In the genomic region with DNA sequence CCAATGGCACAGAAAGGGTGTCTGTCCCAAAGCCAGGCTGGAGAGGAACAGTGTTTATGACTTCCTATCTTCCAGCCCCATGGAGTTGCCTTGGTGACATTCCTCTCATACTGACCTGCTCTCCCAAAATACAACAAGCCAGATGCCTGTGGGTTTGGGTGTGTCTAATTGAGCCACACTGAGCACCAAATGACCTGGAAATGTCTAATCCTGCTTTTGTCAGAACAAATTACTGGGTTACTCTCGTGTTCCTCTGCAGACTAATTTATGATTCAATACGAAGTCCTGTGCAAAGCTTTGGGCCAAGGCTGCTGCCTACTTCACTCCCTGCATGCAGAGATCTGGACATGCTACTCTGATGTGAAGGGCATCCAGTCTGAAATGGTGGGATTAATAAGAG, we compare ENCODE assay signal across 12 cellular contexts.
DNase-seq lines count a peak whose midpoint lies in the region; ATAC-seq and TF ChIP-seq lines count a peak whose summit lies in the region.
"Had no signal": no experiment of that assay in that cellular context is flagged by ENCODE, and none has a peak within 500 bp of the region (broad histone marks: within the 10 kb centered on the region; RNA-seq: fewer than 3 reads in every experiment).

No MANE protein-coding gene starts in this region.

- H3K4me1 ChIP-seq in GM23338 (ENCODE audit: insufficient read depth) (no peaks in the 10 kb centered on the region), left ventricle myocardium inferior (peaks cover 36% of the 10 kb centered on the region)
- H3K4me1 ChIP-seq: adrenal gland had no signal

- H3K4me3 ChIP-seq in GM23338 = no peak overlapping the region
- H3K4me3 ChIP-seq in left ventricle myocardium inferior = no peak overlapping the region
- H3K4me3 ChIP-seq: adrenal gland, GM12878 had no signal

- peaks cover 11% of the 10 kb centered on the region for H3K9me3 Mint-ChIP-seq in GM23338
- peaks cover 3% of the 10 kb centered on the region for H3K9me3 Mint-ChIP-seq in stimulated activated effector memory CD8-positive, alpha-beta T cell treated with anti-CD3 and anti-CD28 coated beads, Interleukin-12 subunit alpha, Interleukin-12 subunit beta, amount 100 ng/mL, for 72 hours

- H3K9me3 ChIP-seq in left ventricle myocardium inferior (replicated peaks) = peaks cover 4% of the 10 kb centered on the region
- H3K9me3 ChIP-seq: adrenal gland had no signal

- H3K4me3 Mint-ChIP-seq in GM23338 = no peak overlapping the region
- no peak overlapping the region for H3K4me3 Mint-ChIP-seq in stimulated activated effector memory CD8-positive, alpha-beta T cell treated with anti-CD3 and anti-CD28 coated beads, Interleukin-12 subunit alpha, Interleukin-12 subunit beta, amount 100 ng/mL, for 72 hours

- peaks cover 4% of the 10 kb centered on the region; the same call in 1 of the 2 replicates for H3K9me2 ChIP-seq in GM23338 (ENCODE audit: insufficient read depth)

- H3K27me3 ChIP-seq in GM23338 (ENCODE audit: insufficient read depth) (no peaks in the 10 kb centered on the region), left ventricle myocardium inferior (ENCODE audit: low read depth) (no peaks in the 10 kb centered on the region)
- H3K27me3 ChIP-seq: adrenal gland had no signal

- peaks cover 2% of the 10 kb centered on the region for H3K27me3 Mint-ChIP-seq in GM23338 (ENCODE audit: insufficient read depth, low read depth, poor library complexity)

- no peaks in the 10 kb centered on the region for H3K36me3 ChIP-seq in GM23338 (ENCODE audit: insufficient read depth)
- H3K36me3 ChIP-seq in left ventricle myocardium inferior = no peaks in the 10 kb centered on the region
- H3K36me3 ChIP-seq: adrenal gland had no signal

- H3K36me3 Mint-ChIP-seq in GM23338 (ENCODE audit: low read depth) = peaks cover 10% of the 10 kb centered on the region; the same call in 2 of the 3 replicates
- H3K36me3 Mint-ChIP-seq in stimulated activated effector memory CD8-positive, alpha-beta T cell treated with anti-CD3 and anti-CD28 coated beads, Interleukin-12 subunit alpha, Interleukin-12 subunit beta, amount 100 ng/mL, for 72 hours = no peaks in the 10 kb centered on the region

- intact Hi-C loops in left ventricle myocardium inferior (cut with micrococcal nuclease) = no loop called here

- no peak overlapping the region for H3K27ac Mint-ChIP-seq in GM23338
- H3K27ac Mint-ChIP-seq in stimulated activated effector memory CD8-positive, alpha-beta T cell treated with anti-CD3 and anti-CD28 coated beads, Interleukin-12 subunit alpha, Interleukin-12 subunit beta, amount 100 ng/mL, for 72 hours = no peak overlapping the region

- H3K4me1 Mint-ChIP-seq in GM23338 = peaks cover 6% of the 10 kb centered on the region; the same call in 2 of the 3 replicates
- no peaks in the 10 kb centered on the region for H3K4me1 Mint-ChIP-seq in stimulated activated effector memory CD8-positive, alpha-beta T cell treated with anti-CD3 and anti-CD28 coated beads, Interleukin-12 subunit alpha, Interleukin-12 subunit beta, amount 100 ng/mL, for 72 hours

- DNase-seq in GM23338 (ENCODE audit: low spot score) (peak; percentile 7), T1000 (lab: John Stamatoyannopoulos, UW) (peak; percentile 24), left ventricle myocardium inferior (peak; percentile 25), cerebellum (ENCODE audit: low spot score) (no peak), NCI-H1105 treated with DMSO at 0.1 percent for 48 hours (lab: John Stamatoyannopoulos, UW) (no peak)
- DNase-seq in stimulated activated effector memory CD8-positive, alpha-beta T cell treated with anti-CD3 and anti-CD28 coated beads, Interleukin-12 subunit alpha, Interleukin-12 subunit beta, amount 100 ng/mL, for 72 hours (ENCODE audit: low spot score in 2 of 2) = no peak
- DNase-seq: activated CD4-positive, CD25-positive, alpha-beta regulatory T cell; stimulated activated CD4-positive, alpha-beta T cell treated with anti-CD3 and anti-CD28 coated beads, Interleukin-1b, Interleukin-23, amount 100 ng/mL, for 48 hours had no signal

- no peak for ATAC-seq in GM23338
- ATAC-seq in stimulated activated effector memory CD8-positive, alpha-beta T cell treated with anti-CD3 and anti-CD28 coated beads, Interleukin-12 subunit alpha, Interleukin-12 subunit beta, amount 100 ng/mL, for 72 hours = peak; percentile 19
- ATAC-seq in HG02623 (IDR thresholded peaks at IDR 0.05; ENCODE audit: unreplicated experiment) = no peak
- no peak for ATAC-seq in GM21515 (IDR thresholded peaks at IDR 0.05; ENCODE audit: unreplicated experiment)
- ATAC-seq: GM12878 had no signal

- H4K20me1 ChIP-seq in GM23338 (replicated peaks; ENCODE audit: insufficient read depth) = no peaks in the 10 kb centered on the region

- H3K27ac ChIP-seq in GM23338 (ENCODE audit: low read depth) = no peak overlapping the region
- peak overlapping the region; percentile 84 for H3K27ac ChIP-seq in left ventricle myocardium inferior (replicated peaks)
- H3K27ac ChIP-seq: adrenal gland had no signal

- no peaks in the 10 kb centered on the region for H3K79me2 ChIP-seq in GM23338 (replicated peaks; ENCODE audit: insufficient read depth)

- H2AFZ ChIP-seq in GM23338 = peak overlapping the region; percentile 56

- no peaks in the 10 kb centered on the region for H3F3A ChIP-seq in GM23338 (replicated peaks; ENCODE audit: low read depth)

- TF ChIP-seq CTCF in GM23338 (conservative IDR thresholded peaks at IDR 0.05; ENCODE audit: low read depth in 2 of 2) (no peak), left ventricle myocardium inferior (IDR thresholded peaks at IDR 0.05; ENCODE audit: borderline replicate concordance) (no peak)

- H3K4me2 ChIP-seq in GM23338 = no peak overlapping the region

TF ChIP-seq in GM23338, 12 proteins besides CTCF, POLR2A, EP300 and RAD21:
- TF ChIP-seq NANOG (IDR thresholded peaks at IDR 0.05; ENCODE audit: borderline replicate concordance) (no peak), EZH2 (IDR thresholded peaks at IDR 0.05; ENCODE audit: low read depth, unreplicated experiment) (no peak), CREB1 (CRISPR knock-in tag; IDR thresholded peaks at IDR 0.05; ENCODE audit: low read depth) (no peak), POLR2AphosphoS5 (IDR thresholded peaks at IDR 0.05; ENCODE audit: low read depth) (no peak)
- TF ChIP-seq, protein P1, sequence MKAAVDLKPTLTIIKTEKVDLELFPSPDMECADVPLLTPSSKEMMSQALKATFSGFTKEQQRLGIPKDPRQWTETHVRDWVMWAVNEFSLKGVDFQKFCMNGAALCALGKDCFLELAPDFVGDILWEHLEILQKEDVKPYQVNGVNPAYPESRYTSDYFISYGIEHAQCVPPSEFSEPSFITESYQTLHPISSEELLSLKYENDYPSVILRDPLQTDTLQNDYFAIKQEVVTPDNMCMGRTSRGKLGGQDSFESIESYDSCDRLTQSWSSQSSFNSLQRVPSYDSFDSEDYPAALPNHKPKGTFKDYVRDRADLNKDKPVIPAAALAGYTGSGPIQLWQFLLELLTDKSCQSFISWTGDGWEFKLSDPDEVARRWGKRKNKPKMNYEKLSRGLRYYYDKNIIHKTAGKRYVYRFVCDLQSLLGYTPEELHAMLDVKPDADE (IDR thresholded peaks at IDR 0.05) = no peak

Comparison
In these comparisons a context has a peak if more than half of its experiments do, and no peak if none do; other contexts are left out.
1. DNase-seq: peak in GM23338 (single experiment), T1000 (single experiment) and left ventricle myocardium inferior (single experiment); none in stimulated activated effector memory CD8-positive, alpha-beta T cell treated with anti-CD3 and anti-CD28 coated beads, Interleukin-12 subunit alpha, Interleukin-12 subunit beta, amount 100 ng/mL, for 72 hours (0 of 2), cerebellum (single experiment) and NCI-H1105 treated with DMSO at 0.1 percent for 48 hours (single experiment).